In the genomic region with DNA sequence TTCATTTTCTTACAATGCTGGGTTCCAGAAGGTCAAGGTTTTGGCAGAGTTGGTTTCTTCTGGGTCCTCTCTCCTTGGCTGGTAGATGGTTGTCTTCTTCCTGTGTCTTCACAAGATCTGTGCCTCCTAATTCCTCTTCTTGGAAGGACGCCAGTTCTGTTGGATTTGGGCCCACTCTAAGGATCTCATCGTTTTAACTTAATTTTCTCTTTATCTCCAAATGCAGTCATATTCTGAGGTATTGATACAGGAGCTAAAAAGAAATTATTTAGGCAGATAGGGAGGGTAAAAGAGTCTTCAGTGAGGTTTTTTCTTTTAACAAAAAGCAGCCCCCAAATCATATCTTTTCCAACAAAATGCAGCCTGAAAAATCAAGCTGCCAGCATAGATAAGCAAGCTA, we compare ENCODE assay signal across 1 cellular context.
TF ChIP-seq lines count a peak whose summit lies in the region.

No MANE protein-coding gene starts in this region.

TF ChIP-seq in HepG2, 621 proteins besides CTCF, POLR2A, EP300 and RAD21 (continued from another document):
- no peak for TF ChIP-seq KLF16 (CRISPR knock-in tag; IDR thresholded peaks at IDR 0.05)
- no peak for TF ChIP-seq ZNF160 (CRISPR knock-in tag; IDR thresholded peaks at IDR 0.05)
- no peak for TF ChIP-seq ZNF660 (CRISPR knock-in tag; IDR thresholded peaks at IDR 0.05; ENCODE audit: borderline replicate concordance, low read depth)
- TF ChIP-seq ZNF563 (CRISPR knock-in tag; IDR thresholded peaks at IDR 0.05): no peak
- no peak for TF ChIP-seq ATF4 (CRISPR knock-in tag; IDR thresholded peaks at IDR 0.05)
- no peak for TF ChIP-seq SP2 (CRISPR knock-in tag; IDR thresholded peaks at IDR 0.05)
- TF ChIP-seq ZIK1 (CRISPR knock-in tag; IDR thresholded peaks at IDR 0.05; ENCODE audit: borderline replicate concordance, low read depth): no peak
